28 cellular contexts compared by ENCODE assay signal in genomic region chr4:127528302-127528701, GRCh38.
"Had no signal": no experiment of that assay in that cellular context is flagged by ENCODE, and none has a peak within 500 bp of the region (broad histone marks: within the 10 kb centered on the region; RNA-seq: fewer than 3 reads in every experiment).

No MANE protein-coding gene starts in this region.

- H3K36me3 ChIP-seq: heart right ventricle, lower lobe of right lung, neutrophil, right lobe of liver, suprapubic skin, thoracic aorta, tibial artery, upper lobe of right lung had no signal

- H3K27ac Mint-ChIP-seq: naive thymus-derived CD4-positive, alpha-beta T cell; natural killer cell treated with Interleukin-12 subunit alpha and Interleukin-12 subunit beta and Interleukin-15 and Interleukin-18, amount 100 ng/mL, for 72 hours; stimulated activated naive CD8-positive, alpha-beta T cell treated with anti-CD3 and anti-CD28 coated beads, Interleukin-15, Interleukin-2, amounts not matched to agents 100 ng/mL and 50 ng/mL, for 24 hours had no signal

- H3K4me3 Mint-ChIP-seq: naive thymus-derived CD4-positive, alpha-beta T cell; natural killer cell treated with Interleukin-12 subunit alpha and Interleukin-12 subunit beta and Interleukin-15 and Interleukin-18, amount 100 ng/mL, for 72 hours; neural crest cell; stimulated activated naive CD8-positive, alpha-beta T cell treated with anti-CD3 and anti-CD28 coated beads, Interleukin-15, Interleukin-2, amounts not matched to agents 100 ng/mL and 50 ng/mL, for 24 hours had no signal

- ATAC-seq: heart right ventricle; left lobe of liver; lower lobe of right lung; mucosa of descending colon; naive thymus-derived CD4-positive, alpha-beta T cell; natural killer cell treated with Interleukin-12 subunit alpha and Interleukin-12 subunit beta and Interleukin-15 and Interleukin-18, amount 100 ng/mL, for 72 hours; psoas muscle; right lobe of liver; upper lobe of right lung had no signal

- H3K4me2 ChIP-seq: hepatocyte had no signal

- H2AFZ ChIP-seq: hepatocyte, parathyroid adenoma had no signal

- H3K9me3 Mint-ChIP-seq: natural killer cell treated with Interleukin-12 subunit alpha and Interleukin-12 subunit beta and Interleukin-15 and Interleukin-18, amount 100 ng/mL, for 72 hours had no signal

- H3K4me1 Mint-ChIP-seq: naive thymus-derived CD4-positive, alpha-beta T cell had no signal

- DNase-seq: heart right ventricle; islet precursor cell; lower lobe of right lung; mammary epithelial cell; mesenchymal stem cell; midbrain; mucosa of descending colon; naive thymus-derived CD4-positive, alpha-beta T cell; occipital lobe; psoas muscle; right lobe of liver; stimulated activated CD4-positive, alpha-beta T cell treated with anti-CD3 and anti-CD28 coated beads, Interleukin-12 subunit alpha, Interleukin-12 subunit beta, amount 100 ng/mL, for 4 hours; stimulated activated CD4-positive, alpha-beta T cell treated with anti-CD3 and anti-CD28 coated beads, Interleukin-15, amount 100 ng/mL, for 24 hours; stimulated activated CD4-positive, alpha-beta T cell treated with anti-CD3 and anti-CD28 coated beads, Interleukin-2, amount 100 ng/mL, for 24 hours; stimulated activated CD4-positive, alpha-beta T cell treated with anti-CD3 and anti-CD28 coated beads, Interleukin-4, amount 100 ng/mL, for 1 hour; stimulated activated naive CD4-positive, alpha-beta T cell; tibial artery; trophoblast cell; upper lobe of right lung had no signal

- H3K36me3 Mint-ChIP-seq: naive thymus-derived CD4-positive, alpha-beta T cell; natural killer cell treated with Interleukin-12 subunit alpha and Interleukin-12 subunit beta and Interleukin-15 and Interleukin-18, amount 100 ng/mL, for 72 hours had no signal

- H3K27me3 ChIP-seq: heart right ventricle, hepatocyte, neutrophil, right lobe of liver, suprapubic skin, tibial artery, upper lobe of right lung had no signal

- H3K9me3 ChIP-seq: mucosa of descending colon, neutrophil, psoas muscle, right lobe of liver, suprapubic skin, tibial artery, upper lobe of right lung had no signal

- H3K4me3 ChIP-seq: heart right ventricle, hepatocyte, lower lobe of right lung, mucosa of descending colon, psoas muscle, right lobe of liver, suprapubic skin, thoracic aorta, tibial artery, upper lobe of right lung had no signal

- H3K27ac ChIP-seq: heart right ventricle, hepatocyte, lower lobe of right lung, neutrophil, parathyroid adenoma, psoas muscle, right lobe of liver, suprapubic skin, thoracic aorta, tibial artery, upper lobe of right lung had no signal

- H3K4me1 ChIP-seq: parathyroid adenoma, psoas muscle, right lobe of liver, suprapubic skin had no signal

- H3K27me3 Mint-ChIP-seq: natural killer cell treated with Interleukin-12 subunit alpha and Interleukin-12 subunit beta and Interleukin-15 and Interleukin-18, amount 100 ng/mL, for 72 hours; stimulated activated naive CD8-positive, alpha-beta T cell treated with anti-CD3 and anti-CD28 coated beads, Interleukin-15, Interleukin-2, amounts not matched to agents 100 ng/mL and 50 ng/mL, for 24 hours had no signal

- H3K79me2 ChIP-seq: hepatocyte, parathyroid adenoma had no signal

- H3K9ac ChIP-seq: parathyroid adenoma had no signal
